ENCODE assay signal across 1 cellular context in genomic region chr10:62241521-62241920, GRCh38. TPM values are rescaled to one million over a fixed set of nuclear protein-coding genes. Genes with fewer than 3 reads are reported as not detected.
"Had no signal": no experiment of that assay in that cellular context is flagged by ENCODE, and none has a peak within 500 bp of the region (broad histone marks: within the 10 kb centered on the region; RNA-seq: fewer than 3 reads in every experiment).

No MANE protein-coding gene starts in this region.

RNA-seq across cellular contexts. Expression of gene RTKN2, which starts 27.1 kb away (rescaled TPM):
- total RNA-seq: Right ventricle myocardium superior had no signal
